In the genomic region with DNA sequence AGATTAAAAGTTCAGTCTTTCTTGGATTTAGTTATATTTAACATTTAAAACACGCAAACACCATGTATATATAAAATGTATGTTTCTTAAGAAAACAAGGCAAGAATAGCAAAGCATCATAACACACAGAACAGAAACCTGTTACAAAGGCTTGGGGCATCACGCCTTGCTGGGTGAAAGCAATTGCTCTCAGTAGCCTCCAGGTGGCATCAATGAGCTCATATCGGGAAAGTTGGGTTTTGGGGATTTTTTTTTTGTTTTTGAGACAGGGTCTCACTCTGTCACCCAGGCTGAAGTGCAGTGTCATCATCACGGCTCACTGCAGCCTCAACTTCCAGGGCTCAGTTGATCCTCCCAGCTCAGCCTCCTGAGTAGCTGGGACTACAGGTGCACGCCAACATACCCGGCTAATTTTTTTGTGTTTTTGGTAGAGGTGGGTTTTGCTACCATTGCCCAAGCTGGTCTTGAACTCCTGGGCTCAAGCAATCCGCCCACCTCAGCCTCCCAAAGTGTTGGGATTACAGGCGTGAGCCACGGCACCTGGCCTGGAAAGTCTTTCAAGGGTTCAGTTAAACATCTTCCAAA, we compare ENCODE assay signal across 7 cellular contexts. TPM values are rescaled to one million over a fixed set of nuclear protein-coding genes. Genes with fewer than 3 reads are reported as not detected.
A peak's percentile ranks its signal among the peaks of the same experiment; 100 is the strongest.
DNase-seq lines count a peak whose midpoint lies in the region; ATAC-seq and TF ChIP-seq lines count a peak whose summit lies in the region.

No MANE protein-coding gene starts in this region.

- H3K4me1 ChIP-seq in mucosa of descending colon (ENCODE audit: low read depth): no peaks in the 10 kb centered on the region

- peak; percentile 50 for TF ChIP-seq CTCF in mucosa of descending colon (IDR thresholded peaks at IDR 0.05)

- no peak overlapping the region for H3K4me3 ChIP-seq in mucosa of descending colon

- peak; percentile 37 for DNase-seq in Daoy (ENCODE audit: low read depth)
- DNase-seq in HT-29 (ENCODE audit: low spot score): peak; percentile 39
- DNase-seq in SK-N-DZ (ENCODE audit: low spot score): peak; percentile 64
- DNase-seq in dermis microvascular lymphatic vessel endothelial cell (ENCODE audit: low read depth in 2 of 2): peak; percentile 29 to 47
- DNase-seq in mucosa of descending colon: peak in 1 of 3 donors; percentile 28

- peak; percentile 67 for ATAC-seq in mucosa of descending colon
- no peak for ATAC-seq in HG02870 (IDR thresholded peaks at IDR 0.05; ENCODE audit: unreplicated experiment)
- ATAC-seq in GM21723 (IDR thresholded peaks at IDR 0.05; ENCODE audit: unreplicated experiment): no peak

- intact Hi-C loops in mucosa of descending colon (cut with DNase I, micrococcal nuclease): no loop called here

- H3K9me3 ChIP-seq in mucosa of descending colon: no peaks in the 10 kb centered on the region

- H3K36me3 ChIP-seq in mucosa of descending colon (ENCODE audit: low read depth): no peaks in the 10 kb centered on the region

RNA-seq across cellular contexts. Expression of gene CYB5D2, which starts 56.9 kb away (rescaled TPM):
- total RNA-seq in Daoy (2014; rRNA removed; shearing (Covaris generic)): 15.8 and 19.2 TPM in 2 replicates
- 12.4 and 15.2 TPM in 2 replicates for total RNA-seq in HT-29 (2014; rRNA removed; shearing (Covaris generic))
- 29.5 and 32.1 TPM in 2 replicates for polyA plus RNA-seq in SK-N-DZ (2014; cell fraction: cytosol; rRNA removed)
- polyA plus RNA-seq in SK-N-DZ (2014; cell fraction: nucleus; rRNA removed): 12.1 and 16.6 TPM in 2 replicates
- 36.6 and 56.4 TPM in 2 replicates for total RNA-seq in dermis microvascular lymphatic vessel endothelial cell
- 10 to 100 TPM in 2 of 3 donors, 1 to 10 TPM in 1; 9.7 to 15.4 (median 14.1) TPM for total RNA-seq in mucosa of descending colon

RNA-seq across cellular contexts. Expression of gene ZZEF1, which starts 57.1 kb away (rescaled TPM):
- total RNA-seq in Daoy (2014; rRNA removed; shearing (Covaris generic)): 11.5 and 18.2 TPM in 2 replicates
- total RNA-seq in HT-29 (2014; rRNA removed; shearing (Covaris generic)): 14.0 and 18.0 TPM in 2 replicates
- polyA plus RNA-seq in SK-N-DZ (2014; cell fraction: cytosol; rRNA removed): 9.4 and 11.1 TPM in 2 replicates
- 13.5 and 25.9 TPM in 2 replicates for polyA plus RNA-seq in SK-N-DZ (2014; cell fraction: nucleus; rRNA removed)
- 22.5 and 30.8 TPM in 2 replicates for total RNA-seq in dermis microvascular lymphatic vessel endothelial cell
- 100 to 1,000 TPM; 124 to 192 (median 155) TPM for total RNA-seq in mucosa of descending colon
